ENCODE assay signal across 1 cellular context in genomic region chr10:18260308-18260971, GRCh38.
TF ChIP-seq lines count a peak whose summit lies in the region.

No MANE protein-coding gene starts in this region.

TF ChIP-seq in H1, 55 proteins besides CTCF, POLR2A, EP300 and RAD21:
- TF ChIP-seq POLR2AphosphoS5 (IDR thresholded peaks at IDR 0.05; ENCODE audit: low read depth, low read length) (no peak), TEAD4 (IDR thresholded peaks at IDR 0.05; ENCODE audit: low read depth, low read length) (no peak), ASH2L (IDR thresholded peaks at IDR 0.05; ENCODE audit: low read length) (no peak), TCF12 (IDR thresholded peaks at IDR 0.05; ENCODE audit: low read depth, low read length) (no peak), KDM1A (IDR thresholded peaks at IDR 0.05; ENCODE audit: borderline replicate concordance, low read length) (no peak), YY1 (IDR thresholded peaks at IDR 0.05; ENCODE audit: low read depth, low read length) (no peak), RBBP5 (IDR thresholded peaks at IDR 0.05; ENCODE audit: borderline replicate concordance, low read depth, low read length) (no peak), FOSL1 (IDR thresholded peaks at IDR 0.05; ENCODE audit: insufficient read depth, low read depth, low read length) (no peak), TAF1 (IDR thresholded peaks at IDR 0.05; ENCODE audit: low read depth, low read length) (no peak), EZH2 (IDR thresholded peaks at IDR 0.05; ENCODE audit: low read depth, low read length, severe bottlenecking) (no peak), RXRA (IDR thresholded peaks at IDR 0.05; ENCODE audit: insufficient read depth, low read depth, low read length) (no peak), CBX8 (IDR thresholded peaks at IDR 0.05; ENCODE audit: borderline replicate concordance, low read depth, low read length) (no peak), SIX5 (IDR thresholded peaks at IDR 0.05; ENCODE audit: low read depth, low read length) (no peak)
TF ChIP-seq in H1: peak in this region for 0.
